Comparison of ENCODE assay signal across 1 cellular context in genomic region chr20:50794846-50795634, GRCh38.
TF ChIP-seq lines count a peak whose summit lies in the region.

Gene BCAS4, plus strand, starts transcription at chr20:50795061. Its CDS starts 23 bp downstream, at chr20:50795084.

TF ChIP-seq in SK-N-SH, 30 proteins besides CTCF, POLR2A, EP300 and RAD21 (continued from another document):
- no peak for TF ChIP-seq ZBTB33 (IDR thresholded peaks at IDR 0.05; ENCODE audit: borderline replicate concordance, low read depth)
- no peak for TF ChIP-seq TAF1 (IDR thresholded peaks at IDR 0.05; ENCODE audit: borderline replicate concordance, low read depth, low read length)
- no peak for TF ChIP-seq FOXJ3 (CRISPR knock-in tag; IDR thresholded peaks at IDR 0.05)
- TF ChIP-seq CHD2 (IDR thresholded peaks at IDR 0.05; ENCODE audit: low read length, partially characterized antibody): no peak
- TF ChIP-seq PBX3 (IDR thresholded peaks at IDR 0.05): no peak
- TF ChIP-seq EZH2phosphoT487 (IDR thresholded peaks at IDR 0.05; ENCODE audit: borderline replicate concordance, low read depth): no peak
- no peak for TF ChIP-seq USF2 (IDR thresholded peaks at IDR 0.05; ENCODE audit: borderline replicate concordance, low read depth, low read length)
- TF ChIP-seq RFX5 (IDR thresholded peaks at IDR 0.05; ENCODE audit: low read length): no peak
